In genomic region chr19:35458821-35459391, GRCh38 we compare ENCODE assay signal across 12 cellular contexts. TPM values are rescaled to one million over a fixed set of nuclear protein-coding genes. Genes with fewer than 3 reads are reported as not detected.
A peak's percentile ranks its signal among the peaks of the same experiment; 100 is the strongest.
DNase-seq lines count a peak whose midpoint lies in the region; ATAC-seq and TF ChIP-seq lines count a peak whose summit lies in the region.
"Had no signal": no experiment of that assay in that cellular context is flagged by ENCODE, and none has a peak within 500 bp of the region (broad histone marks: within the 10 kb centered on the region; RNA-seq: fewer than 3 reads in every experiment).

No MANE protein-coding gene starts in this region.

- H3K36me3 Mint-ChIP-seq in Caco-2 (ENCODE audit: insufficient read depth, unreplicated experiment), result no peaks in the 10 kb centered on the region
- H3K36me3 Mint-ChIP-seq: CD4-positive, alpha-beta memory T cell had no signal

- no peaks in the 10 kb centered on the region for H3K36me3 ChIP-seq in Caco-2 (ENCODE audit: control insufficient read depth, insufficient read depth, low read length)

- no TSS peak for BruUV-seq in Caco-2 (replicated peaks; lab: Mats Ljungman, UMichigan)

- CTCF ChIA-PET in Caco-2 (lab: Charles Lee), result interaction anchor here (0.6 to 1.6 kb wide), 4 partner anchors 9 to 106 kb away, joined by 3 to 4 read pairs (median 3); no protein-coding TSS in a partner anchor

- H3K27me3 Mint-ChIP-seq in Caco-2 (ENCODE audit: insufficient read depth, unreplicated experiment), result no peaks in the 10 kb centered on the region
- H3K27me3 Mint-ChIP-seq: CD4-positive, alpha-beta memory T cell had no signal

- peaks cover 23% of the 10 kb centered on the region for H3K4me1 ChIP-seq in Caco-2

- POLR2A ChIA-PET in Caco-2 (lab: Charles Lee), result interaction anchor here (1.2 kb wide), 2 partner anchors 28 to 50 kb away, joined by 4 to 8 read pairs; no protein-coding TSS in a partner anchor

- no peak overlapping the region for H3K4me3 Mint-ChIP-seq in Caco-2 (ENCODE audit: unreplicated experiment)
- H3K4me3 Mint-ChIP-seq: CD4-positive, alpha-beta memory T cell had no signal

- ATAC-seq in GM21619 (IDR thresholded peaks at IDR 0.05; ENCODE audit: unreplicated experiment) (peak; percentile 43), left colon (peak; percentile 68), HG03565 (IDR thresholded peaks at IDR 0.05; ENCODE audit: unreplicated experiment) (no peak)

- no peaks in the 10 kb centered on the region for H3K9me3 Mint-ChIP-seq in Caco-2 (ENCODE audit: unreplicated experiment)
- H3K9me3 Mint-ChIP-seq: CD4-positive, alpha-beta memory T cell had no signal

- no peaks in the 10 kb centered on the region for H3K27me3 ChIP-seq in Caco-2 (replicated peaks; ENCODE audit: control insufficient read depth, insufficient read depth, low read length)

- intact Hi-C loops in Caco-2 (cut with micrococcal nuclease; ENCODE audit: unreplicated experiment), result loop anchor here (2.0 kb wide), 1 partner anchor 32 kb away; no protein-coding TSS in a partner anchor
- intact Hi-C loops in left colon (cut with DNase I, micrococcal nuclease), result no loop called here

- no peaks in the 10 kb centered on the region for H3K9me3 ChIP-seq in Caco-2

- peaks cover 10% of the 10 kb centered on the region for H3K4me1 Mint-ChIP-seq in Caco-2 (ENCODE audit: low read depth, unreplicated experiment)

- peak overlapping the region; percentile 11 for H3K27ac Mint-ChIP-seq in Caco-2 (ENCODE audit: unreplicated experiment)

- DNase-seq in Caco-2, result peak; percentile 74 to 82
- DNase-seq in NCI-H2171 (lab: John Stamatoyannopoulos, UW), result peak; percentile 13
- DNase-seq in left colon, result peak in 1 of 2 donors; percentile 16
- DNase-seq in DMS153 (lab: John Stamatoyannopoulos, UW), result no peak
- no peak for DNase-seq in AG08395 (ENCODE audit: low spot score)
- no peak for DNase-seq in NCI-H524 (lab: John Stamatoyannopoulos, UW)
- DNase-seq: CD4-positive, alpha-beta memory T cell; H7; T-helper 9 cell had no signal

- H3K4me3 ChIP-seq in Caco-2 (ENCODE audit: low read depth, low read length), result no peak overlapping the region

- TF ChIP-seq CTCF in Caco-2 (IDR thresholded peaks at IDR 0.05; ENCODE audit: insufficient read depth in 1 of 2, low read depth in 1 of 2, low read length in 1 of 2, severe bottlenecking in 1 of 2, unreplicated experiment in 1 of 2), result no peak

RNA-seq across cellular contexts. Expression of gene FFAR2, which starts 10.8 kb away (rescaled TPM):
- total RNA-seq in Caco-2 (2022), result not detected in 2 replicates
- total RNA-seq in left colon, result 1 to 10 TPM; 1.2 to 1.8 TPM
- total RNA-seq: fibroblast of villous mesenchyme, H7 had no signal

RNA-seq across cellular contexts. Expression of gene KRTDAP, which starts 31.4 kb away (rescaled TPM):
- total RNA-seq in Caco-2 (2022) (not detected in 2 replicates), left colon (not detected)
- total RNA-seq: CD4-positive, alpha-beta memory T cell; fibroblast of villous mesenchyme had no signal

RNA-seq across cellular contexts. Expression of gene DMKN, which starts 54.5 kb away (rescaled TPM):
- total RNA-seq in Caco-2 (2022) (341 and 354 TPM in 2 replicates), left colon (10 to 100 TPM in 1 of 2 donors, 1 to 10 TPM in 1; 8.8 to 13.8 TPM)

Comparison
In these comparisons a context has a peak if more than half of its experiments do, and no peak if none do; other contexts are left out.
1. DNase-seq: peak in Caco-2 (2 of 2) and NCI-H2171 (single experiment); none in DMS153 (single experiment), AG08395 (single experiment) and NCI-H524 (0 of 2).
2. RNA of gene DMKN, which starts 54.5 kb away (total RNA-seq): 341 to 354 TPM in Caco-2; 8.8 to 13.8 TPM in left colon; every median in the first group is over 10 times any median in the second.